ENCODE assay signal across 8 cellular contexts in the genomic region with DNA sequence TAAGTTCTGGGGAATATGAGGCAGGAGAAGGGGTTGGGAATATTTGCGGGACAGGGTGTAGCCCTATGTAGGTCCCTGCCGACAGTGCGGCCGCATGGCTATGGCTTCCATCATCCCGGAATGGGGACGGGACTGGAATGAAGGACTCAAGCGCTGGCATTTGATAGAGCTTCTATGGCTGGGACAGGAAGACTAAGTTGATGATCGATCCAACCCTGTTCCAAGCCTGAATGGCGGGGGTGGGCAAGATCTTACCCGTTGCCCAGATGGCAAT. TPM values are rescaled to one million over a fixed set of nuclear protein-coding genes. Genes with fewer than 3 reads are reported as not detected.
DNase-seq lines count a peak whose midpoint lies in the region; ATAC-seq, FAIRE-seq and TF ChIP-seq lines count a peak whose summit lies in the region.

No MANE protein-coding gene starts in this region.

- POLR2A ChIA-PET in A549 (lab: Yijun Ruan, JAX): interaction anchor here (0.7 to 2.2 kb wide), 9 partner anchors 11 to 109 kb away, joined by 3 to 10 read pairs (median 5); no protein-coding TSS in a partner anchor
- POLR2A ChIA-PET in HEK293 (lab: Yijun Ruan, JAX): interaction anchor here (0.9 to 2.4 kb wide), 12 partner anchors 9 to 109 kb away, joined by 3 to 14 read pairs (median 4); no protein-coding TSS in a partner anchor

- no peaks in the 10 kb centered on the region for H3K9me3 ChIP-seq in A549
- H3K9me3 ChIP-seq in HEK293 (ENCODE audit: control insufficient read depth, insufficient read depth, low read depth, low read length): no peaks in the 10 kb centered on the region
- no peaks in the 10 kb centered on the region for H3K9me3 ChIP-seq in right lobe of liver
- H3K9me3 ChIP-seq in upper lobe of right lung: no peaks in the 10 kb centered on the region

- no peak for TF ChIP-seq CTCF in A549 (IDR thresholded peaks at IDR 0.05)
- no peak for TF ChIP-seq CTCF in HEK293 (tag by site-specific recombination; IDR thresholded peaks at IDR 0.05)
- no peak for TF ChIP-seq CTCF in right lobe of liver (IDR thresholded peaks at IDR 0.05)
- TF ChIP-seq CTCF in upper lobe of right lung (IDR thresholded peaks at IDR 0.05): no peak

- H3K27ac ChIP-seq in A549 (peak overlapping the region; percentile 68 to 88), HEK293 (ENCODE audit: extremely low read depth, low read depth, low read length) (no peak overlapping the region), angular gyrus (ENCODE audit: low read depth, low read length) (peak overlapping the region; percentile 68), right lobe of liver (peak overlapping the region in 1 of 3 donors; percentile 82), upper lobe of right lung (no peak overlapping the region)

- no peak for TF ChIP-seq RAD21 in A549 (conservative IDR thresholded peaks at IDR 0.05 in 1 of 2, IDR thresholded peaks at IDR 0.05 in 1 of 2)

- DNase-seq in A549 (ENCODE audit: low read depth in 1 of 2, low spot score in 1 of 2) (peak in 1 of 2 experiments; percentile 54), right lobe of liver (no peak), upper lobe of right lung (no peak), superior temporal gyrus (ENCODE audit: extremely low spot score) (no peak), G401 (ENCODE audit: low spot score) (no peak)

- H3K36me3 ChIP-seq in HEK293 (ENCODE audit: control insufficient read depth in 2 of 2, insufficient read depth in 1 of 2, low read length in 2 of 2) (peaks cover 0 to 17% of the 10 kb centered on the region in 2 experiments; a peak in 1 of 3 replicates), right lobe of liver (no peaks in the 10 kb centered on the region), upper lobe of right lung (no peaks in the 10 kb centered on the region)

- in situ Hi-C loops in G401 (cut with HindIII; ENCODE audit: low sequenced_read_pairs): no loop called here

- CTCF ChIA-PET in A549 (lab: Yijun Ruan, JAX) (interaction anchor here (0.6 to 28.4 kb wide), 51 partner anchors 9 to 565 kb away, joined by 3 to 948 read pairs (median 5); a partner anchor contains a TSS), HEK293 (lab: Yijun Ruan, JAX) (interaction anchor here (0.6 to 10.8 kb wide), 39 partner anchors 9 to 1816 kb away, joined by 3 to 264 read pairs (median 6); a partner anchor contains a TSS)

- H3K4me2 ChIP-seq in A549: peak overlapping the region; percentile 89

- no peaks in the 10 kb centered on the region for H3K27me3 ChIP-seq in right lobe of liver
- peaks cover 43% of the 10 kb centered on the region for H3K27me3 ChIP-seq in upper lobe of right lung

- H3K4me1 ChIP-seq in A549 (peaks cover 16% of the 10 kb centered on the region), HEK293 (ENCODE audit: control insufficient read depth, insufficient read depth, low read length) (peaks cover 15% of the 10 kb centered on the region), right lobe of liver (peaks cover 0 to 31% (median 13%) of the 10 kb centered on the region in 4 donors), upper lobe of right lung (peaks cover 31% of the 10 kb centered on the region)

- TF ChIP-seq EP300 in A549 (IDR thresholded peaks at IDR 0.05): no peak

- 2% methylated on average over 10 of the region's 10 CpGs for WGBS in A549 (ENCODE audit: missing lambda C conversion rate)
- WGBS in right lobe of liver (ENCODE audit: insufficient coverage, low coverage, low lambda C conversion rate, missing lambda C conversion rate): 0% methylated on average over 4 of the region's 10 CpGs

- peak overlapping the region; percentile 44 for H3K4me3 ChIP-seq in A549
- H3K4me3 ChIP-seq in HEK293 (ENCODE audit: low read depth, low read length): peak overlapping the region; percentile 37
- H3K4me3 ChIP-seq in right lobe of liver: peak overlapping the region in 2 of 3 donors; percentile 15 to 43
- peak overlapping the region; percentile 46 for H3K4me3 ChIP-seq in upper lobe of right lung

- intact Hi-C loops in right lobe of liver (cut with DNase I): no loop called here
- intact Hi-C loops in upper lobe of right lung (cut with DNase I): no loop called here

- TF ChIP-seq POLR2A in A549 (IDR thresholded peaks at IDR 0.05; ENCODE audit: low read length) (no peak), right lobe of liver (IDR thresholded peaks at IDR 0.05) (no peak)

- FAIRE-seq in A549 (lab: Jason Lieb, UNC): no peak

- ATAC-seq in A549: peak; percentile 40 to 53
- ATAC-seq in right lobe of liver: peak in 2 of 4 donors; percentile 2 to 8
- ATAC-seq in upper lobe of right lung: no peak
- no peak for ATAC-seq in GM21825 (IDR thresholded peaks at IDR 0.05; ENCODE audit: unreplicated experiment)

TF ChIP-seq in A549, 52 proteins besides CTCF, POLR2A, EP300 and RAD21:
- TF ChIP-seq ESRRA (IDR thresholded peaks at IDR 0.05; ENCODE audit: borderline replicate concordance, low read length): no peak
- TF ChIP-seq, protein P1, sequence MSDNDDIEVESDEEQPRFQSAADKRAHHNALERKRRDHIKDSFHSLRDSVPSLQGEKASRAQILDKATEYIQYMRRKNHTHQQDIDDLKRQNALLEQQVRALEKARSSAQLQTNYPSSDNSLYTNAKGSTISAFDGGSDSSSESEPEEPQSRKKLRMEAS (IDR thresholded peaks at IDR 0.05): no peak
- TF ChIP-seq ZFP36 (IDR thresholded peaks at IDR 0.05; ENCODE audit: borderline replicate concordance, partially characterized antibody): no peak
- TF ChIP-seq, protein P2, sequence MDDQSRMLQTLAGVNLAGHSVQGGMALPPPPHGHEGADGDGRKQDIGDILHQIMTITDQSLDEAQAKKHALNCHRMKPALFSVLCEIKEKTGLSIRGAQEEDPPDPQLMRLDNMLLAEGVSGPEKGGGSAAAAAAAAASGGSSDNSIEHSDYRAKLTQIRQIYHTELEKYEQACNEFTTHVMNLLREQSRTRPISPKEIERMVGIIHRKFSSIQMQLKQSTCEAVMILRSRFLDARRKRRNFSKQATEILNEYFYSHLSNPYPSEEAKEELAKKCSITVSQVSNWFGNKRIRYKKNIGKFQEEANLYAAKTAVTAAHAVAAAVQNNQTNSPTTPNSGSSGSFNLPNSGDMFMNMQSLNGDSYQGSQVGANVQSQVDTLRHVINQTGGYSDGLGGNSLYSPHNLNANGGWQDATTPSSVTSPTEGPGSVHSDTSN (IDR thresholded peaks at IDR 0.05): no peak

TF ChIP-seq in HEK293, 187 proteins besides CTCF, POLR2A, EP300 and RAD21 (continues in another document):
- TF ChIP-seq ZNF76 (tag by site-specific recombination; IDR thresholded peaks at IDR 0.05; ENCODE audit: borderline replicate concordance, low read depth) (no peak), ZNF624 (tag by site-specific recombination; IDR thresholded peaks at IDR 0.05) (no peak), ZNF366 (tag by site-specific recombination; conservative IDR thresholded peaks at IDR 0.05) (no peak)
- TF ChIP-seq, protein P3, sequence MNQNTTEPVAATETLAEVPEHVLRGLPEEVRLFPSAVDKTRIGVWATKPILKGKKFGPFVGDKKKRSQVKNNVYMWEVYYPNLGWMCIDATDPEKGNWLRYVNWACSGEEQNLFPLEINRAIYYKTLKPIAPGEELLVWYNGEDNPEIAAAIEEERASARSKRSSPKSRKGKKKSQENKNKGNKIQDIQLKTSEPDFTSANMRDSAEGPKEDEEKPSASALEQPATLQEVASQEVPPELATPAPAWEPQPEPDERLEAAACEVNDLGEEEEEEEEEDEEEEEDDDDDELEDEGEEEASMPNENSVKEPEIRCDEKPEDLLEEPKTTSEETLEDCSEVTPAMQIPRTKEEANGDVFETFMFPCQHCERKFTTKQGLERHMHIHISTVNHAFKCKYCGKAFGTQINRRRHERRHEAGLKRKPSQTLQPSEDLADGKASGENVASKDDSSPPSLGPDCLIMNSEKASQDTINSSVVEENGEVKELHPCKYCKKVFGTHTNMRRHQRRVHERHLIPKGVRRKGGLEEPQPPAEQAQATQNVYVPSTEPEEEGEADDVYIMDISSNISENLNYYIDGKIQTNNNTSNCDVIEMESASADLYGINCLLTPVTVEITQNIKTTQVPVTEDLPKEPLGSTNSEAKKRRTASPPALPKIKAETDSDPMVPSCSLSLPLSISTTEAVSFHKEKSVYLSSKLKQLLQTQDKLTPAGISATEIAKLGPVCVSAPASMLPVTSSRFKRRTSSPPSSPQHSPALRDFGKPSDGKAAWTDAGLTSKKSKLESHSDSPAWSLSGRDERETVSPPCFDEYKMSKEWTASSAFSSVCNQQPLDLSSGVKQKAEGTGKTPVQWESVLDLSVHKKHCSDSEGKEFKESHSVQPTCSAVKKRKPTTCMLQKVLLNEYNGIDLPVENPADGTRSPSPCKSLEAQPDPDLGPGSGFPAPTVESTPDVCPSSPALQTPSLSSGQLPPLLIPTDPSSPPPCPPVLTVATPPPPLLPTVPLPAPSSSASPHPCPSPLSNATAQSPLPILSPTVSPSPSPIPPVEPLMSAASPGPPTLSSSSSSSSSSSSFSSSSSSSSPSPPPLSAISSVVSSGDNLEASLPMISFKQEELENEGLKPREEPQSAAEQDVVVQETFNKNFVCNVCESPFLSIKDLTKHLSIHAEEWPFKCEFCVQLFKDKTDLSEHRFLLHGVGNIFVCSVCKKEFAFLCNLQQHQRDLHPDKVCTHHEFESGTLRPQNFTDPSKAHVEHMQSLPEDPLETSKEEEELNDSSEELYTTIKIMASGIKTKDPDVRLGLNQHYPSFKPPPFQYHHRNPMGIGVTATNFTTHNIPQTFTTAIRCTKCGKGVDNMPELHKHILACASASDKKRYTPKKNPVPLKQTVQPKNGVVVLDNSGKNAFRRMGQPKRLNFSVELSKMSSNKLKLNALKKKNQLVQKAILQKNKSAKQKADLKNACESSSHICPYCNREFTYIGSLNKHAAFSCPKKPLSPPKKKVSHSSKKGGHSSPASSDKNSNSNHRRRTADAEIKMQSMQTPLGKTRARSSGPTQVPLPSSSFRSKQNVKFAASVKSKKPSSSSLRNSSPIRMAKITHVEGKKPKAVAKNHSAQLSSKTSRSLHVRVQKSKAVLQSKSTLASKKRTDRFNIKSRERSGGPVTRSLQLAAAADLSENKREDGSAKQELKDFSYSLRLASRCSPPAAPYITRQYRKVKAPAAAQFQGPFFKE (tag by site-specific recombination; IDR thresholded peaks at IDR 0.05; ENCODE audit: borderline replicate concordance): no peak

RNA-seq across cellular contexts. Expression of a gene that starts 47.1 kb away (rescaled TPM):
- polyA plus RNA-seq in A549 (2011; rRNA removed) (1.3 and 1.4 TPM in 2 replicates), A549 (2017; fragmentation: RNase III; extraction: RNeasy Plus Mini Kit Qiagen cat#74134 plus additional on column Dnase treatment) (2.1 to 3.4 TPM (median 2.6 TPM) in 3 replicates)
- polyA plus RNA-seq in A549 (2012; cell fraction: cytosol; rRNA removed): 1.9 and 2.0 TPM in 2 replicates
- 8.0 and 16.8 TPM in 2 replicates for polyA plus RNA-seq in A549 (2012; cell fraction: nucleus; rRNA removed)
- 1.2 and 2.1 TPM in 2 replicates for polyA minus RNA-seq in A549 (2011; rRNA and poly(A)+ RNA removed)
- total RNA-seq in right lobe of liver (10 to 100 TPM in 4 of 6 experiments, 1 to 10 TPM in 2; 5.6 to 17.6 (median 11.5) TPM), upper lobe of right lung (2.1 TPM)
- total RNA-seq in G401 (2014; rRNA removed; shearing (Covaris generic)): 8.9 and 12.4 TPM in 2 replicates

Comparison
In these comparisons a context has a peak if more than half of its experiments do, and no peak if none do; other contexts are left out.
1. ATAC-seq: peak in A549 (2 of 2); none in upper lobe of right lung (single experiment) and GM21825 (single experiment).
2. H3K27ac ChIP-seq: peak in A549 (2 of 2) and angular gyrus (single experiment); none in HEK293 (single experiment) and upper lobe of right lung (single experiment).
3. Peak in every context shown above with its lines, with median percentiles within 50 percentile points of each other: H3K4me3 ChIP-seq.